8 cellular contexts compared by ENCODE assay signal in the genomic region with DNA sequence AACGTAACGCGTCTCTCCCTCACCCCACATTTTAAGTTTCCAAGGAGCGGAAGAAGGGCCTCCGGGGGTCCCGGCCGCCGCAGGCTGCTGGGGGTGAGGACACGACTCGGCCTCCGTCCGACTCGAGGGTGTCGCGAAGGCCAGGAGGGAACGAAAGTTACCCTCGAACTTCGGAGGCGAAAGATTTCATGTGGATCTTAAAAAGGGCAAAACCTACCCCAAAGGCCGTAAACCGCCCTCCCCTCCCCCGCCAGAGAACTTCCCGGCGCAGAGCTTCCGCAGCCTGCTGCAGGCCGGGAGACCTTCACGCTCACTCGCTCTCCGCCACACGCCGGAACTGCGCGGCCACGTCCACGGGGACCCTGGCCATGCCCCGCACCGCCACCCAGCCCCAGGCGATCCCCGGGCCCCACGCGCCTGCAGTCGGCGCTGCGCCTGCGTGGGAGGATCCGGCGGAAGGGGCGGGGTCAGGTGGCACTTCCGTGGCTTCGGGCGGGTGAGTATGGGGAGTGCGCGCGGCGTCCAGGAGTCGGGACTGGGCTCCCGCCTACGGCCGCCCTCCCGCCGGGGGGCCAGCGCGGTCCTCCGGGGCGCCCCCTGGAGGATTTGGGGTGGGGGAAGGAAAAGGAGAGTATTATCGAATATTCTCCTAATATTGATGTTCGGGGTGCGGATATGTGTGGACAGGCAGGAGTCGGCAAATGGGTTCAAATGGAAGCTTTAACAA.
DNase-seq lines count a peak whose midpoint lies in the region; ATAC-seq and TF ChIP-seq lines count a peak whose summit lies in the region.

A gene (plus strand): TSS at position 474 of the 727 bp plus-strand sequence. CDS start 19,755 bp downstream, outside the sequence.

- H3K36me3 ChIP-seq in muscle layer of colon (ENCODE audit: insufficient read depth, low read length), result no peaks in the 10 kb centered on the region

- H3K9me3 ChIP-seq in muscle layer of colon (ENCODE audit: low read length), result no peaks in the 10 kb centered on the region

- H3K4me3 ChIP-seq in muscle layer of colon (ENCODE audit: low read depth in 1 of 2, low read length in 2 of 2), result peak within 1 kb of the TSS; percentile 75 to 87

- peak; percentile 81 for DNase-seq in DMS153 (lab: John Stamatoyannopoulos, UW)
- DNase-seq in HuH-7 (ENCODE audit: low spot score), result peak; percentile 90
- DNase-seq in OCI-M2 (lab: John Stamatoyannopoulos, UW; ENCODE audit: unreplicated experiment), result peak; percentile 45
- peak; percentile 95 for DNase-seq in activated T-cell treated with anti-CD3 and anti-CD28 coated beads, Interleukin-2, amount 50 U/mL, for 1 hour
- peak; percentile 94 to 96 for DNase-seq in erythroblast (lab: John Stamatoyannopoulos, UW)
- peak; percentile 91 for DNase-seq in stimulated activated CD8-positive, alpha-beta memory T cell treated with anti-CD3 and anti-CD28 coated beads, Interleukin-7, amount 100 ng/mL, for 24 hours (ENCODE audit: low read depth)

- peak within 1 kb of the TSS; percentile 94 for H3K27ac ChIP-seq in muscle layer of colon (ENCODE audit: low read depth, low read length)

- H3K4me1 ChIP-seq in muscle layer of colon (ENCODE audit: insufficient read depth, low read length), result peaks cover 14% of the 10 kb centered on the region

- ATAC-seq in GM21515 (IDR thresholded peaks at IDR 0.05; ENCODE audit: unreplicated experiment), result peak; percentile 95

- peak within 1 kb of the TSS; percentile 95 for H3K9ac ChIP-seq in muscle layer of colon (ENCODE audit: low read length)

- TF ChIP-seq POLR2A in erythroblast (IDR thresholded peaks at IDR 0.05; ENCODE audit: low read length), result peak; percentile 95

- no peaks in the 10 kb centered on the region for H3K27me3 ChIP-seq in muscle layer of colon (ENCODE audit: control insufficient read depth in 1 of 2, insufficient read depth in 2 of 2, low read length in 2 of 2)

Comparison
In these comparisons a context has a peak if more than half of its experiments do, and no peak if none do; other contexts are left out.
1. Peak in every context shown above with its lines: DNase-seq, ATAC-seq, H3K4me3 ChIP-seq and H3K27ac ChIP-seq.
2. DNase-seq: peak in every context shown above with its lines; median percentile 95 in activated T-cell treated with anti-CD3 and anti-CD28 coated beads, Interleukin-2, amount 50 U/mL, for 1 hour; 95 in erythroblast; 91 in stimulated activated CD8-positive, alpha-beta memory T cell treated with anti-CD3 and anti-CD28 coated beads, Interleukin-7, amount 100 ng/mL, for 24 hours; 90 in HuH-7; 81 in DMS153; 45 in OCI-M2.